17 cellular contexts compared by ENCODE assay signal in genomic region chr22:46637711-46638600, GRCh38.
"Had no signal": no experiment of that assay in that cellular context is flagged by ENCODE, and none has a peak within 500 bp of the region (broad histone marks: within the 10 kb centered on the region; RNA-seq: fewer than 3 reads in every experiment).

No MANE protein-coding gene starts in this region.

- ATAC-seq: foreskin keratinocyte had no signal

- H3K27ac ChIP-seq: foreskin keratinocyte, left lung, neutrophil, parathyroid adenoma, tibial artery, WERI-Rb-1 had no signal

- H3K4me1 ChIP-seq: parathyroid adenoma had no signal

- H3K36me3 ChIP-seq: WERI-Rb-1 had no signal

- FAIRE-seq: colon, keratinocyte had no signal

- H3K9ac ChIP-seq: parathyroid adenoma had no signal

- DNase-seq: activated CD4-positive, alpha-beta T cell treated with anti-CD3 and anti-CD28 coated beads for 1 hour; activated gamma-delta T cell treated with Interleukin-2 at 50 U/mL for 16 hours; foreskin keratinocyte; glutamatergic neuron; mucosa of descending colon; naive thymus-derived CD4-positive, alpha-beta T cell; stimulated activated CD4-positive, alpha-beta T cell treated with anti-CD3 and anti-CD28 coated beads, Interleukin-12 subunit alpha, Interleukin-12 subunit beta, amount 100 ng/mL, for 4 hours; stimulated activated CD4-positive, alpha-beta T cell treated with anti-CD3 and anti-CD28 coated beads, Interleukin-1b, Interleukin-23, amount 100 ng/mL, for 48 hours; stimulated activated CD8-positive, alpha-beta memory T cell treated with anti-CD3 and anti-CD28 coated beads, Interleukin-4, amount 100 ng/mL, for 48 hours; stimulated activated naive CD4-positive, alpha-beta T cell; WERI-Rb-1 had no signal

- H3K4me3 ChIP-seq: left lung, mucosa of descending colon, tibial artery had no signal

- H3K9me3 ChIP-seq: left lung, mucosa of descending colon, neutrophil, tibial artery had no signal

- H3K27me3 ChIP-seq: foreskin keratinocyte, left lung, neutrophil, tibial artery had no signal
